8 cellular contexts compared by ENCODE assay signal in genomic region chr6:166627039-166627874, GRCh38. TPM values are rescaled to one million over a fixed set of nuclear protein-coding genes. Genes with fewer than 3 reads are reported as not detected.
DNase-seq lines count a peak whose midpoint lies in the region; ATAC-seq, FAIRE-seq and TF ChIP-seq lines count a peak whose summit lies in the region.

TSS of gene RPS6KA2 (minus strand) at chr6:166627251. CDS start at chr6:166627019, 232 bp downstream.

- no peak within 1 kb of the TSS for H4K8ac ChIP-seq in mesendoderm (ENCODE audit: low read depth, low read length)

- H3K56ac ChIP-seq in mesendoderm (ENCODE audit: low read length): peak within 1 kb of the TSS; percentile 87

- TF ChIP-seq CTCF in endodermal cell (conservative IDR thresholded peaks at IDR 0.05): no peak

- no peaks in the 10 kb centered on the region for H3K9me3 ChIP-seq in NT2/D1 (ENCODE audit: insufficient read depth, low read length)
- H3K9me3 ChIP-seq in endodermal cell (ENCODE audit: control insufficient read depth, low read length): no peaks in the 10 kb centered on the region

- peaks cover 60% of the 10 kb centered on the region for H3K27me3 ChIP-seq in NT2/D1 (ENCODE audit: insufficient read depth, insufficient read length)
- peaks cover 40% of the 10 kb centered on the region for H3K27me3 ChIP-seq in endodermal cell (ENCODE audit: control insufficient read depth, insufficient read depth, low read length, poor library complexity, severe bottlenecking)
- no peaks in the 10 kb centered on the region for H3K27me3 ChIP-seq in mesendoderm (ENCODE audit: insufficient read depth, low read length, poor library complexity)

- no peak within 1 kb of the TSS for H4K5ac ChIP-seq in mesendoderm (ENCODE audit: low read length)

- peak within 1 kb of the TSS; percentile 48 for H3K4me3 ChIP-seq in NT2/D1 (ENCODE audit: insufficient read length, low read depth)
- H3K4me3 ChIP-seq in endodermal cell (ENCODE audit: low read length): peak within 1 kb of the TSS; percentile 86
- peak within 1 kb of the TSS; percentile 67 for H3K4me3 ChIP-seq in mesendoderm (ENCODE audit: low read length)

- 0% methylated on average over 14 to 86 of the region's 86 CpGs for WGBS in endodermal cell (ENCODE audit: insufficient coverage in 1 of 2, insufficient read length in 1 of 2), 2 experiments
- WGBS in mesendoderm (ENCODE audit: extremely low coverage, insufficient coverage, low lambda C conversion rate): no CpG with 5 or more reads among the region's 86 CpGs

- H3K36me3 ChIP-seq in NT2/D1 (ENCODE audit: insufficient read depth, insufficient read length, low read length): no peaks in the 10 kb centered on the region
- no peaks in the 10 kb centered on the region for H3K36me3 ChIP-seq in endodermal cell (ENCODE audit: control insufficient read depth, insufficient read depth, low read length)
- H3K36me3 ChIP-seq in mesendoderm (ENCODE audit: control insufficient read depth, insufficient read depth, low read length): no peaks in the 10 kb centered on the region

- H2AK5ac ChIP-seq in mesendoderm (ENCODE audit: low read length): no peak within 1 kb of the TSS

- H3K9me3 Mint-ChIP-seq in endodermal cell: no peaks in the 10 kb centered on the region

- peak within 1 kb of the TSS; percentile 40 for H3K4ac ChIP-seq in mesendoderm (ENCODE audit: low read depth, low read length)

- no peak within 1 kb of the TSS for H3K23ac ChIP-seq in mesendoderm (ENCODE audit: low read length)

- H3K4me1 ChIP-seq in NT2/D1 (ENCODE audit: insufficient read depth, insufficient read length) (no peaks in the 10 kb centered on the region), endodermal cell (ENCODE audit: control insufficient read depth, insufficient read depth, low read length) (no peaks in the 10 kb centered on the region), mesendoderm (ENCODE audit: control insufficient read depth, low read depth, low read length) (no peaks in the 10 kb centered on the region)

- no peaks in the 10 kb centered on the region for H3K36me3 Mint-ChIP-seq in endodermal cell (ENCODE audit: low read depth)

- H3K4me2 ChIP-seq in mesendoderm (ENCODE audit: low read length): peak within 1 kb of the TSS; percentile 94

- peak within 1 kb of the TSS; percentile 99 for H3K27ac ChIP-seq in endodermal cell (ENCODE audit: low read depth, low read length)
- H3K27ac ChIP-seq in mesendoderm (ENCODE audit: low read depth, low read length): peak within 1 kb of the TSS; percentile 81

- peak; percentile 97 for DNase-seq in Caki2 (ENCODE audit: low read depth)
- DNase-seq in HTR-8/SVneo (ENCODE audit: insufficient read length, low spot score): peak; percentile 90
- DNase-seq in NT2/D1 (ENCODE audit: low read depth, low spot score): peak; percentile 94
- peak; percentile 99 for DNase-seq in activated CD8-positive, alpha-beta memory T cell treated with anti-CD3 and anti-CD28 coated beads, Interleukin-2, amount 50 U/mL, for 24 hours (ENCODE audit: extremely low read depth)
- DNase-seq in endodermal cell: peak; percentile 100
- DNase-seq in mesendoderm: peak; percentile 100
- DNase-seq in stimulated activated CD8-positive, alpha-beta memory T cell treated with anti-CD3 and anti-CD28 coated beads, Interleukin-12 subunit alpha, Interleukin-12 subunit beta, amount 100 ng/mL, for 4 hours (ENCODE audit: low read depth): peak; percentile 100

- H2BK5ac ChIP-seq in mesendoderm (ENCODE audit: low read length): no peak within 1 kb of the TSS

- H3K18ac ChIP-seq in mesendoderm (ENCODE audit: low read length): peak within 1 kb of the TSS; percentile 90

- in situ Hi-C loops in Caki2 (cut with HindIII; ENCODE audit: low pct_unique_long_range_greater_than_20kb, low sequenced_read_pairs): no loop called here

- H2BK15ac ChIP-seq in mesendoderm (replicated peaks; ENCODE audit: low read depth): no peak within 1 kb of the TSS

- peaks cover 41% of the 10 kb centered on the region for H3K27me3 Mint-ChIP-seq in endodermal cell (ENCODE audit: insufficient read depth)

- peak; percentile 93 for FAIRE-seq in HTR-8/SVneo (lab: Jason Lieb, UNC)

- H3K9ac ChIP-seq in NT2/D1 (ENCODE audit: insufficient read length, low read depth) (peak within 1 kb of the TSS; percentile 74), endodermal cell (ENCODE audit: extremely low read depth, low read length, poor library complexity, severe bottlenecking) (peak within 1 kb of the TSS; percentile 73), mesendoderm (ENCODE audit: low read length) (peak within 1 kb of the TSS; percentile 73)

- H3K79me2 ChIP-seq in mesendoderm (ENCODE audit: control insufficient read depth, insufficient read depth, low read length): no peaks in the 10 kb centered on the region

- H3K79me1 ChIP-seq in mesendoderm (ENCODE audit: low read length): peaks cover 4% of the 10 kb centered on the region

- peak within 1 kb of the TSS; percentile 98 for H3K27ac Mint-ChIP-seq in endodermal cell

- no peak within 1 kb of the TSS for H2BK120ac ChIP-seq in mesendoderm (ENCODE audit: low read depth, low read length)

- ATAC-seq in GM21381 (IDR thresholded peaks at IDR 0.05; ENCODE audit: unreplicated experiment): peak; percentile 86

- H3K4me1 Mint-ChIP-seq in endodermal cell: peaks cover 9% of the 10 kb centered on the region

- peak within 1 kb of the TSS; percentile 78 for H3K4me3 Mint-ChIP-seq in endodermal cell

RNA-seq across cellular contexts. Expression of gene RPS6KA2, which starts in this region (rescaled TPM):
- total RNA-seq in Caki2 (2014; rRNA removed; shearing (Covaris generic); ENCODE audit: low replicate concordance): 0.78 and 2.3 TPM in 2 replicates
- 10 to 100 TPM; 17.9 to 23.9 TPM for total RNA-seq in endodermal cell
- polyA plus RNA-seq in endodermal cell (2013, experiment 1 of 2): 16.7 TPM
- polyA plus RNA-seq in endodermal cell (2013, experiment 2 of 2): 16.3 TPM
- polyA plus RNA-seq in mesendoderm (2013, experiment 1 of 2): 7.5 TPM
- polyA plus RNA-seq in mesendoderm (2013, experiment 2 of 2): 6.9 TPM

Comparison
In these comparisons a context has a peak if more than half of its experiments do, and no peak if none do; other contexts are left out.
1. Peak in every context shown above with its lines: DNase-seq, ATAC-seq, H3K4me3 ChIP-seq and H3K27ac ChIP-seq.